ENCODE assay signal across 10 cellular contexts in the genomic region with DNA sequence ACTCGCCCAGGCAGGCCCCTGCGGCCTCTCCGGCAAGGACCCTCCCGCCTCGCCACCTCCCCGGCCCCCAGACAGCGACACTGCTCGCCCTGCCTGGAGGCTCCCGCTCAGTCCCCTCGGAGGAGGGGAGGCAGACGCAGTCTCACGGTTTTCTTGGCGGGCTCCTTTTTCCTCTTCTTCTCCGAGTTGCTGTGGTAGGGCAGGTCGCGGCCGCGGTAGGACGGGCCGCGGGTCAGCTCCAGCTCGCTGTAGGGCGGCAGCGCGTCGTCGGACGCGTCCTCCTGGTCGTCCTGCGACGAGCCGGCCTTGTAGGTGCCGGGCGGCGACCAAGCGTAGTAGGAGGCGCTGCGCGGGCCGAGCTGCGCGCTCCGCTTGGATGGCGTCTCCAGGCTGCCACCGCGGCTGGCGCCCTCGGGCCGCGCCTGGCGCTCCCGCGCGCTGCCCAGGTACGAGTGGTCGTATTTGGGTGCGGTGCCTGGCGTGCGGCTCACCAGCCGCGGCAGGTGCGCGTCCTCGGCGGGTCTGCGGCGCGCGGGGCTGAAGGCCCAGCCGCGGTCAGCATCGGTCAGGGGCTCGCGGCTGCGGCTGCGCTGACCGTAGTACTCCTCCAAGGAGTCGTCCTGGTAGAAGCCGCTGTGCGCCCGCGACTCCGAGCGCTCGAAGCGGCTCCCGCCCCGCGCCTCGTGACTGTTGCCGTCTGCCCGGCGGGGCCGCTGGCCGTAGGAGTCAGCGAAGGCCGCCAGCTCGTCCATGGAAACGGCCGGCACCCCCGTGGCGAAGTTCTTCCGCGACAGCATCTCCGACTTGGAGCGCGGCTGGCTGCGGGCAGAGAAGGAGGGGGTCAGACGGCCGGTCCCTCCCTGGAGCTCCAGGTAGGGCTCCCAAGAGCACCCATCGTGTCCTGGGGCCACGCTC. TPM values are rescaled to one million over a fixed set of nuclear protein-coding genes. Genes with fewer than 3 reads are reported as not detected.
DNase-seq lines count a peak whose midpoint lies in the region; ATAC-seq, FAIRE-seq and TF ChIP-seq lines count a peak whose summit lies in the region.
"Had no signal": no experiment of that assay in that cellular context is flagged by ENCODE, and none has a peak within 500 bp of the region (broad histone marks: within the 10 kb centered on the region; RNA-seq: fewer than 3 reads in every experiment).

No MANE protein-coding gene starts in this region.

- peak overlapping the region; percentile 67 for H3K4me2 ChIP-seq in astrocyte (ENCODE audit: low read length)

- H3K4me3 ChIP-seq in astrocyte (ENCODE audit: insufficient read depth, low read depth, low read length) (peak overlapping the region; percentile 18), spleen (peak overlapping the region in 7 of 8 donors; percentile 29 to 68 (median 38))

- H3K9me3 ChIP-seq in astrocyte (ENCODE audit: insufficient read depth, low read depth, low read length) (no peaks in the 10 kb centered on the region), spleen (no peaks in the 10 kb centered on the region)

- peaks cover 4% of the 10 kb centered on the region for H3K36me3 Mint-ChIP-seq in astrocyte (ENCODE audit: low read depth, unreplicated experiment)

- no peak for TF ChIP-seq CTCF in astrocyte (IDR thresholded peaks at IDR 0.05; ENCODE audit: insufficient read depth, low read depth, low read length)
- TF ChIP-seq CTCF in spleen (IDR thresholded peaks at IDR 0.05 in 8 of 11, conservative IDR thresholded peaks at IDR 0.05 in 3 of 11), result no peak

- no peak overlapping the region for H3K27ac ChIP-seq in astrocyte (ENCODE audit: low read depth, low read length)
- H3K27ac ChIP-seq in spleen, result no peak overlapping the region

- peaks cover 34% of the 10 kb centered on the region for H3K27me3 Mint-ChIP-seq in astrocyte (ENCODE audit: low read depth, unreplicated experiment)

- intact Hi-C loops in spleen (cut with DNase I; ENCODE audit: low total_unique reads), result no loop called here

- H2AFZ ChIP-seq in astrocyte (ENCODE audit: low read depth, low read length), result peak overlapping the region; percentile 58

- H3K79me2 ChIP-seq in astrocyte (ENCODE audit: insufficient read depth, low read length), result no peaks in the 10 kb centered on the region

- FAIRE-seq in astrocyte (lab: Jason Lieb, UNC), result no peak

- no peak for DNase-seq in astrocyte (ENCODE audit: low read depth)
- peak; percentile 13 for DNase-seq in iris pigment epithelial cell (ENCODE audit: low read depth)
- peak; percentile 74 for DNase-seq in spleen
- no peak for DNase-seq in NCI-H1694 (lab: John Stamatoyannopoulos, UW)
- DNase-seq in SKM-1 (lab: John Stamatoyannopoulos, UW; ENCODE audit: unreplicated experiment), result no peak
- DNase-seq: NCI-H2081 treated with DMSO at 0.1 percent for 48 hours had no signal

- WGBS in spleen, 5 donors, result 7 to 18% (median 10%) methylated on average over 57 to 113 of the region's 113 CpGs

- no peak overlapping the region for H3K9ac ChIP-seq in astrocyte (ENCODE audit: low read length)

- peak overlapping the region; percentile 5 for H3K4me3 Mint-ChIP-seq in astrocyte (ENCODE audit: unreplicated experiment)

- H3K36me3 ChIP-seq in astrocyte (ENCODE audit: insufficient read depth, low read length), result no peaks in the 10 kb centered on the region
- H3K36me3 ChIP-seq in spleen, result no peaks in the 10 kb centered on the region

- peaks cover 11% of the 10 kb centered on the region for H3K4me1 ChIP-seq in astrocyte (ENCODE audit: insufficient read depth, low read length)
- peaks cover 0 to 34% (median 12%) of the 10 kb centered on the region in 6 donors for H3K4me1 ChIP-seq in spleen

- H3K9me3 Mint-ChIP-seq in astrocyte (ENCODE audit: unreplicated experiment), result peaks cover 2% of the 10 kb centered on the region

- no peaks in the 10 kb centered on the region for H4K20me1 ChIP-seq in astrocyte (ENCODE audit: insufficient read depth, low read length)

- H3K27me3 ChIP-seq in astrocyte (ENCODE audit: insufficient read depth, low read length) (peaks cover 31% of the 10 kb centered on the region), spleen (replicated peaks in 1 of 7) (peaks cover 0 to 43% (median 30%) of the 10 kb centered on the region in 7 donors)

- H3K27ac Mint-ChIP-seq in astrocyte (ENCODE audit: unreplicated experiment), result no peak overlapping the region

- ATAC-seq in HG02759 (IDR thresholded peaks at IDR 0.05; ENCODE audit: unreplicated experiment), result peak; percentile 55
- no peak for ATAC-seq in HG02798 (IDR thresholded peaks at IDR 0.05; ENCODE audit: poor library complexity, unreplicated experiment)
- ATAC-seq in GM21423 (IDR thresholded peaks at IDR 0.05; ENCODE audit: unreplicated experiment), result no peak

- peaks cover 28% of the 10 kb centered on the region for H3K4me1 Mint-ChIP-seq in astrocyte (ENCODE audit: low read depth, unreplicated experiment)

- TF ChIP-seq POLR2A in spleen (IDR thresholded peaks at IDR 0.05), result no peak

RNA-seq across cellular contexts. Expression of a gene that starts 44.8 kb away (rescaled TPM):
- total RNA-seq in astrocyte (9.3 and 9.9 TPM in 2 replicates), spleen (10 to 100 TPM in 4 of 7 donors, 1 to 10 TPM in 3; 9.1 to 15.7 (median 10.2) TPM)
- polyA plus RNA-seq in spleen, result 10 to 100 TPM in 2 of 3 donors, 1 to 10 TPM in 1; 8.6 to 11.7 (median 10.3) TPM

RNA-seq across cellular contexts. Expression of a gene that starts 54.5 kb away (rescaled TPM):
- total RNA-seq in astrocyte, result 7.8 and 9.3 TPM in 2 replicates
- 1 to 10 TPM in 1 of 7 donors, under 1 TPM in 6; 0.17 to 1.4 (median 0.41) TPM for total RNA-seq in spleen
- under 1 TPM; under 0.01 to 0.13 (median 0.05) TPM for polyA plus RNA-seq in spleen
- total RNA-seq: pulmonary artery endothelial cell had no signal

Comparison
In these comparisons a context has a peak if more than half of its experiments do, and no peak if none do; other contexts are left out.
1. DNase-seq: peak in iris pigment epithelial cell (single experiment) and spleen (single experiment); none in astrocyte (single experiment), NCI-H1694 (single experiment) and SKM-1 (single experiment).